ENCODE assay signal across 18 cellular contexts in the genomic region with DNA sequence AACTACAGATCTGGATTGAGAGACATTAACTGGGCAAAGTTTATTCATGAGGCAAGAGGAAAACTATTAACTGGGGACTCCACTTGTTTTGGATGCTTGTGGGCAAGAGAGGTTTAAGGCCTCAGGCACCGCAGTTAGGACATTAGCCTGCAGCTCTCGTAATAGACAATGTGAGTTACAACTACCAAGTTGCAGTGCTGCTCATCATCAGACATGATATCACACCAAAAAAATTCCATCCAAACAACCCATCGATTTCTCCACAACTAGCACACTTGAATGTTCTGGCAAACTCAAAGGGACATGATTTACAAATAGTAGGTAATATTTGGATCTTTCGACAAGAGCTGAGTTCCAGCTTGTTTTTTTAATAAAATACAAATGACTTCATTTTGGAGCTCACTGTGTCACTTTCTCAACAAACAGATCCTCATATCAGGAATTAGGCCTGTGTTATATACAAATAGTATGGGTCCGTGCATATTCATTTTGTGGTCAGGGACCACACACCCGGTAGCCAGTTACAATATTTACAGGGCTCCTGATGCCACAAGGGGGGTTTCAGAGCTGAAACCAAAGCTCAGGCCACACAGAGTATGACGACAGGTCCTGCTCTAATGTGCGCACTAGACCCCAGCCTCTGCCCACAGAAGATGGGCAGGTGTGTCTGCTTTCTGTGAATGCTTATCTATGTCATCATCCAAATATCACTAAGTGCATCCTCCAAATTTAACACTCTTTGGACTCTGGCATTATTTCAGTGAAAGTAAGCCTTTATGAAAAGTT.
DNase-seq lines count a peak whose midpoint lies in the region; FAIRE-seq and TF ChIP-seq lines count a peak whose summit lies in the region.
"Had no signal": no experiment of that assay in that cellular context is flagged by ENCODE, and none has a peak within 500 bp of the region (broad histone marks: within the 10 kb centered on the region; RNA-seq: fewer than 3 reads in every experiment).

No MANE protein-coding gene starts in this region.

- no peaks in the 10 kb centered on the region for H3K9me3 Mint-ChIP-seq in HFFc6
- H3K9me3 Mint-ChIP-seq: activated naive CD8-positive, alpha-beta T cell treated with anti-CD3 and anti-CD28 coated beads, Interleukin-2, amount 50 U/mL, for 24 hours; CD4-positive, alpha-beta memory T cell had no signal

- H3K27me3 Mint-ChIP-seq in HFFc6 (ENCODE audit: insufficient read depth): no peaks in the 10 kb centered on the region
- H3K27me3 Mint-ChIP-seq: activated naive CD8-positive, alpha-beta T cell treated with anti-CD3 and anti-CD28 coated beads, Interleukin-2, amount 50 U/mL, for 24 hours; CD4-positive, alpha-beta memory T cell had no signal

- peaks cover 34% of the 10 kb centered on the region for H3K4me1 Mint-ChIP-seq in HFFc6 (ENCODE audit: low read depth)

- intact Hi-C loops in ascending aorta (cut with DNase I): no loop called here

- H3K27ac Mint-ChIP-seq in HFFc6: peak overlapping the region; percentile 45
- H3K27ac Mint-ChIP-seq: activated naive CD8-positive, alpha-beta T cell treated with anti-CD3 and anti-CD28 coated beads, Interleukin-2, amount 50 U/mL, for 24 hours had no signal

- 0 out of 2 replicates have a peak overlapping the region, but pooled peaks have one; percentile 14 for H3K4me3 Mint-ChIP-seq in HFFc6
- H3K4me3 Mint-ChIP-seq: activated naive CD8-positive, alpha-beta T cell treated with anti-CD3 and anti-CD28 coated beads, Interleukin-2, amount 50 U/mL, for 24 hours; CD4-positive, alpha-beta memory T cell had no signal

- FAIRE-seq in HTR-8/SVneo (lab: Jason Lieb, UNC): no peak
- FAIRE-seq: colon, GM18507, H1 had no signal

- H3K27ac ChIP-seq in tibial nerve: peak overlapping the region; percentile 45 to 84 (median 66)
- peak overlapping the region in 1 of 2 donors; percentile 31 for H3K27ac ChIP-seq in ascending aorta
- H3K27ac ChIP-seq: RWPE1 had no signal

- TF ChIP-seq CTCF in HFFc6 (IDR thresholded peaks at IDR 0.05): no peak
- no peak for TF ChIP-seq CTCF in tibial nerve (IDR thresholded peaks at IDR 0.05)
- TF ChIP-seq CTCF in ascending aorta (IDR thresholded peaks at IDR 0.05): no peak

- H3K36me3 Mint-ChIP-seq in HFFc6 (ENCODE audit: low read depth): peaks cover 4% of the 10 kb centered on the region; the same call in 1 of the 2 replicates

- no peaks in the 10 kb centered on the region for H3K27me3 ChIP-seq in tibial nerve
- no peaks in the 10 kb centered on the region for H3K27me3 ChIP-seq in ascending aorta

- H3K4me3 ChIP-seq in tibial nerve (no peak overlapping the region), ascending aorta (no peak overlapping the region)

- DNase-seq in HFFc6 (peak; percentile 80), fibroblast of gingiva (ENCODE audit: low read depth) (peak; percentile 91), mucosa of gallbladder (ENCODE audit: low spot score) (peak; percentile 31), tibial nerve (ENCODE audit: low spot score in 2 of 2) (no peak), HTR-8/SVneo (ENCODE audit: insufficient read length, low spot score) (no peak), ascending aorta (ENCODE audit: low spot score in 2 of 2) (no peak), NCI-H446 (lab: John Stamatoyannopoulos, UW) (no peak)
- no peak for DNase-seq in stimulated activated naive CD4-positive, alpha-beta T cell (lab: John Stamatoyannopoulos, UW)
- DNase-seq: activated naive CD8-positive, alpha-beta T cell treated with anti-CD3 and anti-CD28 coated beads, Interleukin-2, amount 50 U/mL, for 24 hours; CD4-positive, alpha-beta memory T cell; NCI-H2029 treated with DMSO at 0.1 percent for 48 hours; NCI-H774; stimulated activated CD4-positive, alpha-beta T cell treated with anti-CD3 and anti-CD28 coated beads, Interleukin-2, amount 100 ng/mL, for 24 hours; T-helper 2 cell had no signal

- H3K4me1 ChIP-seq in tibial nerve (peaks cover 0 to 92% (median 40%) of the 10 kb centered on the region in 4 donors), ascending aorta (peaks cover 0 to 5% of the 10 kb centered on the region in 2 donors)

- H3K36me3 ChIP-seq in tibial nerve (no peaks in the 10 kb centered on the region), ascending aorta (no peaks in the 10 kb centered on the region)

- TF ChIP-seq EP300 in tibial nerve (IDR thresholded peaks at IDR 0.05): peak in 1 of 2 donors; percentile 87

- WGBS in tibial nerve, 2 donors: 55 to 62% methylated on average over 8 of the region's 8 CpGs

- no peak for TF ChIP-seq POLR2A in tibial nerve (IDR thresholded peaks at IDR 0.05)

- H3K9me3 ChIP-seq in tibial nerve (no peaks in the 10 kb centered on the region), ascending aorta (no peaks in the 10 kb centered on the region)

Comparison
In these comparisons a context has a peak if more than half of its experiments do, and no peak if none do; other contexts are left out.
1. DNase-seq: peak in HFFc6 (single experiment), fibroblast of gingiva (single experiment) and mucosa of gallbladder (single experiment); none in tibial nerve (0 of 2), HTR-8/SVneo (single experiment), ascending aorta (0 of 2), NCI-H446 (0 of 2) and stimulated activated naive CD4-positive, alpha-beta T cell (0 of 6).